In genomic region chr1:61094677-61095076, GRCh38 we compare ENCODE assay signal across 1 cellular context.
TF ChIP-seq lines count a peak whose summit lies in the region.

No MANE protein-coding gene starts in this region.

TF ChIP-seq in SK-N-SH, 30 proteins besides CTCF, POLR2A, EP300 and RAD21:
- TF ChIP-seq REST (IDR thresholded peaks at IDR 0.05; ENCODE audit: low read depth, low read length) = no peak
- TF ChIP-seq RXRA (IDR thresholded peaks at IDR 0.05; ENCODE audit: borderline replicate concordance, low read depth) = no peak
- no peak for TF ChIP-seq RCOR1 (IDR thresholded peaks at IDR 0.05; ENCODE audit: low read length)
- TF ChIP-seq USF2 (IDR thresholded peaks at IDR 0.05; ENCODE audit: borderline replicate concordance, low read depth, low read length) = no peak
- no peak for TF ChIP-seq FOSL2 (IDR thresholded peaks at IDR 0.05; ENCODE audit: borderline replicate concordance, low read depth)
- no peak for TF ChIP-seq ZBTB33 (IDR thresholded peaks at IDR 0.05; ENCODE audit: borderline replicate concordance, low read depth)
- no peak for TF ChIP-seq SIN3A (IDR thresholded peaks at IDR 0.05; ENCODE audit: borderline replicate concordance, low read depth, low read length)
- no peak for TF ChIP-seq NRF1 (IDR thresholded peaks at IDR 0.05; ENCODE audit: low read depth, low read length)
- no peak for TF ChIP-seq FOXJ3 (CRISPR knock-in tag; IDR thresholded peaks at IDR 0.05)
- no peak for TF ChIP-seq GATA2 (CRISPR knock-in tag; IDR thresholded peaks at IDR 0.05)
- TF ChIP-seq EZH2phosphoT487 (IDR thresholded peaks at IDR 0.05; ENCODE audit: borderline replicate concordance, low read depth) = no peak
- no peak for TF ChIP-seq POLR2AphosphoS5 (IDR thresholded peaks at IDR 0.05; ENCODE audit: low read depth, low read length)
- no peak for TF ChIP-seq RFX5 (IDR thresholded peaks at IDR 0.05; ENCODE audit: low read length)
- no peak for TF ChIP-seq TCF12 (IDR thresholded peaks at IDR 0.05)
